1 cellular context compared by ENCODE assay signal in the genomic region with DNA sequence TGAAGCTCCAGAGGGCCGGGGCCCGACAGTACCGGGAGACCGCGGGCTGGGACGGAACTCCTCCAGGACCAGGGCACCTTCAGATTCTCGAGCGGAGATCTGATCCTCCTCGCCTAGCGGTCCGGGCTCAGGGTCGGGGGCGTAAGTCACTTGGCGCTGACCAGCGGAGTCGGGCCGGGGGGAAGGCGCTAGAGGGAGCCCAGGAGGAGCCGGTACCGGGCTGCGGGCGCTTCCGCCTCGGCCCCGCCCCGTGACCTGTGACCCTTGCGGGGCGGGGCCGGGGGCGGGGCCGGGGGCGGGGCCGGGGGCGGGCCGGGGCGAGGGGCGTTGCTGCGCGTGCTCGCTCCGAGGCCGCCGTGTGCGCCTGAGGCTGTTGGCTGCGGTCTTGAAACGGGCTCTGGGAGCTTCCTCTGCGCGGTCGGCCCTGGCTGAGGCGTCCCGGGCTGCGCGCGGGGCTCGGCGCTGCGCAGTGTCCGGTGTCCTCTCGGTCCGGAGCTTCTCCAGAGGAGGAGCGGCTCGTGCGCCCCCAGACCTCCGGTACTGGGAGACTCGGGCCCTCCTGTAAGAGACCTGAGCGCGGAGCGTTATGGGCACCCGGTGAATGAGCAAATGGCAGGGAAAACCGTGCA.
A peak's percentile ranks its signal among the peaks of the same experiment; 100 is the strongest.
TF ChIP-seq lines count a peak whose summit lies in the region.

Gene ARSA, minus strand, starts transcription at position 239 of the 629 bp plus-strand sequence. CDS start 373 bp downstream, outside the sequence.

TF ChIP-seq in HepG2, 621 proteins besides CTCF, POLR2A, EP300 and RAD21 (continued from another document and continues in another):
- TF ChIP-seq MLXIP (CRISPR knock-in tag; IDR thresholded peaks at IDR 0.05; ENCODE audit: borderline replicate concordance) (no peak), ZNF264 (CRISPR knock-in tag; IDR thresholded peaks at IDR 0.05) (0 out of 2 replicates have a peak, but pooled peaks have one; percentile 25), MIXL1 (CRISPR knock-in tag; IDR thresholded peaks at IDR 0.05) (no peak), SAFB2 (CRISPR knock-in tag; IDR thresholded peaks at IDR 0.05; ENCODE audit: borderline replicate concordance, low read depth) (no peak), ZNF101 (CRISPR knock-in tag; IDR thresholded peaks at IDR 0.05; ENCODE audit: borderline replicate concordance, low read depth) (no peak), ZSCAN12 (CRISPR knock-in tag; IDR thresholded peaks at IDR 0.05) (0 out of 2 replicates have a peak, but pooled peaks have one; percentile 27), ARID2 (CRISPR knock-in tag; IDR thresholded peaks at IDR 0.05; ENCODE audit: borderline replicate concordance) (no peak), ATF4 (CRISPR knock-in tag; IDR thresholded peaks at IDR 0.05) (no peak), SMAD1 (CRISPR knock-in tag; IDR thresholded peaks at IDR 0.05; ENCODE audit: borderline replicate concordance, low read depth) (0 out of 2 replicates have a peak, but pooled peaks have one; percentile 19), ZNF784 (CRISPR knock-in tag; IDR thresholded peaks at IDR 0.05; ENCODE audit: borderline replicate concordance) (no peak), ZNF331 (CRISPR knock-in tag; IDR thresholded peaks at IDR 0.05) (peak; percentile 12; the same call in 1 of the 2 replicates), MEF2D (CRISPR knock-in tag; IDR thresholded peaks at IDR 0.05) (no peak), CSRNP1 (CRISPR knock-in tag; IDR thresholded peaks at IDR 0.05) (0 out of 2 replicates have a peak, but pooled peaks have one; percentile 22), GTF3A (CRISPR knock-in tag; conservative IDR thresholded peaks at IDR 0.05) (no peak), U2AF1 (optimal IDR thresholded peaks at IDR 0.05; ENCODE audit: low read depth, low read length) (no peak), ZKSCAN5 (CRISPR knock-in tag; IDR thresholded peaks at IDR 0.05) (no peak), EEA1 (CRISPR knock-in tag; IDR thresholded peaks at IDR 0.05; ENCODE audit: borderline replicate concordance) (no peak), ZNF547 (CRISPR knock-in tag; IDR thresholded peaks at IDR 0.05) (0 out of 2 replicates have a peak, but pooled peaks have one; percentile 18), SP4 (CRISPR knock-in tag; IDR thresholded peaks at IDR 0.05) (0 out of 2 replicates have a peak, but pooled peaks have one; percentile 2), JUNB (CRISPR knock-in tag; IDR thresholded peaks at IDR 0.05; ENCODE audit: borderline replicate concordance) (no peak), TGIF2 (CRISPR knock-in tag; IDR thresholded peaks at IDR 0.05) (no peak)
- TF ChIP-seq, protein P1, sequence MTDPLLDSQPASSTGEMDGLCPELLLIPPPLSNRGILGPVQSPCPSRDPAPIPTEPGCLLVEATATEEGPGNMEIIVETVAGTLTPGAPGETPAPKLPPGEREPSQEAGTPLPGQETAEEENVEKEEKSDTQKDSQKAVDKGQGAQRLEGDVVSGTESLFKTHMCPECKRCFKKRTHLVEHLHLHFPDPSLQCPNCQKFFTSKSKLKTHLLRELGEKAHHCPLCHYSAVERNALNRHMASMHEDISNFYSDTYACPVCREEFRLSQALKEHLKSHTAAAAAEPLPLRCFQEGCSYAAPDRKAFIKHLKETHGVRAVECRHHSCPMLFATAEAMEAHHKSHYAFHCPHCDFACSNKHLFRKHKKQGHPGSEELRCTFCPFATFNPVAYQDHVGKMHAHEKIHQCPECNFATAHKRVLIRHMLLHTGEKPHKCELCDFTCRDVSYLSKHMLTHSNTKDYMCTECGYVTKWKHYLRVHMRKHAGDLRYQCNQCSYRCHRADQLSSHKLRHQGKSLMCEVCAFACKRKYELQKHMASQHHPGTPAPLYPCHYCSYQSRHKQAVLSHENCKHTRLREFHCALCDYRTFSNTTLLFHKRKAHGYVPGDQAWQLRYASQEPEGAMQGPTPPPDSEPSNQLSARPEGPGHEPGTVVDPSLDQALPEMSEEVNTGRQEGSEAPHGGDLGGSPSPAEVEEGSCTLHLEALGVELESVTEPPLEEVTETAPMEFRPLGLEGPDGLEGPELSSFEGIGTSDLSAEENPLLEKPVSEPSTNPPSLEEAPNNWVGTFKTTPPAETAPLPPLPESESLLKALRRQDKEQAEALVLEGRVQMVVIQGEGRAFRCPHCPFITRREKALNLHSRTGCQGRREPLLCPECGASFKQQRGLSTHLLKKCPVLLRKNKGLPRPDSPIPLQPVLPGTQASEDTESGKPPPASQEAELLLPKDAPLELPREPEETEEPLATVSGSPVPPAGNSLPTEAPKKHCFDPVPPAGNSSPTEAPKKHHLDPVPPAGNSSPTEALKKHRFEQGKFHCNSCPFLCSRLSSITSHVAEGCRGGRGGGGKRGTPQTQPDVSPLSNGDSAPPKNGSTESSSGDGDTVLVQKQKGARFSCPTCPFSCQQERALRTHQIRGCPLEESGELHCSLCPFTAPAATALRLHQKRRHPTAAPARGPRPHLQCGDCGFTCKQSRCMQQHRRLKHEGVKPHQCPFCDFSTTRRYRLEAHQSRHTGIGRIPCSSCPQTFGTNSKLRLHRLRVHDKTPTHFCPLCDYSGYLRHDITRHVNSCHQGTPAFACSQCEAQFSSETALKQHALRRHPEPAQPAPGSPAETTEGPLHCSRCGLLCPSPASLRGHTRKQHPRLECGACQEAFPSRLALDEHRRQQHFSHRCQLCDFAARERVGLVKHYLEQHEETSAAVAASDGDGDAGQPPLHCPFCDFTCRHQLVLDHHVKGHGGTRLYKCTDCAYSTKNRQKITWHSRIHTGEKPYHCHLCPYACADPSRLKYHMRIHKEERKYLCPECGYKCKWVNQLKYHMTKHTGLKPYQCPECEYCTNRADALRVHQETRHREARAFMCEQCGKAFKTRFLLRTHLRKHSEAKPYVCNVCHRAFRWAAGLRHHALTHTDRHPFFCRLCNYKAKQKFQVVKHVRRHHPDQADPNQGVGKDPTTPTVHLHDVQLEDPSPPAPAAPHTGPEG (CRISPR knock-in tag; IDR thresholded peaks at IDR 0.05) = no peak
- TF ChIP-seq, protein P2, sequence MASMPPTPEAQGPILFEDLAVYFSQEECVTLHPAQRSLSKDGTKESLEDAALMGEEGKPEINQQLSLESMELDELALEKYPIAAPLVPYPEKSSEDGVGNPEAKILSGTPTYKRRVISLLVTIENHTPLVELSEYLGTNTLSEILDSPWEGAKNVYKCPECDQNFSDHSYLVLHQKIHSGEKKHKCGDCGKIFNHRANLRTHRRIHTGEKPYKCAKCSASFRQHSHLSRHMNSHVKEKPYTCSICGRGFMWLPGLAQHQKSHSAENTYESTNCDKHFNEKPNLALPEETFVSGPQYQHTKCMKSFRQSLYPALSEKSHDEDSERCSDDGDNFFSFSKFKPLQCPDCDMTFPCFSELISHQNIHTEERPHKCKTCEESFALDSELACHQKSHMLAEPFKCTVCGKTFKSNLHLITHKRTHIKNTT (CRISPR knock-in tag; IDR thresholded peaks at IDR 0.05) = no peak
- TF ChIP-seq, protein P3, sequence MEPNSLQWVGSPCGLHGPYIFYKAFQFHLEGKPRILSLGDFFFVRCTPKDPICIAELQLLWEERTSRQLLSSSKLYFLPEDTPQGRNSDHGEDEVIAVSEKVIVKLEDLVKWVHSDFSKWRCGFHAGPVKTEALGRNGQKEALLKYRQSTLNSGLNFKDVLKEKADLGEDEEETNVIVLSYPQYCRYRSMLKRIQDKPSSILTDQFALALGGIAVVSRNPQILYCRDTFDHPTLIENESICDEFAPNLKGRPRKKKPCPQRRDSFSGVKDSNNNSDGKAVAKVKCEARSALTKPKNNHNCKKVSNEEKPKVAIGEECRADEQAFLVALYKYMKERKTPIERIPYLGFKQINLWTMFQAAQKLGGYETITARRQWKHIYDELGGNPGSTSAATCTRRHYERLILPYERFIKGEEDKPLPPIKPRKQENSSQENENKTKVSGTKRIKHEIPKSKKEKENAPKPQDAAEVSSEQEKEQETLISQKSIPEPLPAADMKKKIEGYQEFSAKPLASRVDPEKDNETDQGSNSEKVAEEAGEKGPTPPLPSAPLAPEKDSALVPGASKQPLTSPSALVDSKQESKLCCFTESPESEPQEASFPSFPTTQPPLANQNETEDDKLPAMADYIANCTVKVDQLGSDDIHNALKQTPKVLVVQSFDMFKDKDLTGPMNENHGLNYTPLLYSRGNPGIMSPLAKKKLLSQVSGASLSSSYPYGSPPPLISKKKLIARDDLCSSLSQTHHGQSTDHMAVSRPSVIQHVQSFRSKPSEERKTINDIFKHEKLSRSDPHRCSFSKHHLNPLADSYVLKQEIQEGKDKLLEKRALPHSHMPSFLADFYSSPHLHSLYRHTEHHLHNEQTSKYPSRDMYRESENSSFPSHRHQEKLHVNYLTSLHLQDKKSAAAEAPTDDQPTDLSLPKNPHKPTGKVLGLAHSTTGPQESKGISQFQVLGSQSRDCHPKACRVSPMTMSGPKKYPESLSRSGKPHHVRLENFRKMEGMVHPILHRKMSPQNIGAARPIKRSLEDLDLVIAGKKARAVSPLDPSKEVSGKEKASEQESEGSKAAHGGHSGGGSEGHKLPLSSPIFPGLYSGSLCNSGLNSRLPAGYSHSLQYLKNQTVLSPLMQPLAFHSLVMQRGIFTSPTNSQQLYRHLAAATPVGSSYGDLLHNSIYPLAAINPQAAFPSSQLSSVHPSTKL (CRISPR knock-in tag; IDR thresholded peaks at IDR 0.05) = no peak
- TF ChIP-seq, protein P4, sequence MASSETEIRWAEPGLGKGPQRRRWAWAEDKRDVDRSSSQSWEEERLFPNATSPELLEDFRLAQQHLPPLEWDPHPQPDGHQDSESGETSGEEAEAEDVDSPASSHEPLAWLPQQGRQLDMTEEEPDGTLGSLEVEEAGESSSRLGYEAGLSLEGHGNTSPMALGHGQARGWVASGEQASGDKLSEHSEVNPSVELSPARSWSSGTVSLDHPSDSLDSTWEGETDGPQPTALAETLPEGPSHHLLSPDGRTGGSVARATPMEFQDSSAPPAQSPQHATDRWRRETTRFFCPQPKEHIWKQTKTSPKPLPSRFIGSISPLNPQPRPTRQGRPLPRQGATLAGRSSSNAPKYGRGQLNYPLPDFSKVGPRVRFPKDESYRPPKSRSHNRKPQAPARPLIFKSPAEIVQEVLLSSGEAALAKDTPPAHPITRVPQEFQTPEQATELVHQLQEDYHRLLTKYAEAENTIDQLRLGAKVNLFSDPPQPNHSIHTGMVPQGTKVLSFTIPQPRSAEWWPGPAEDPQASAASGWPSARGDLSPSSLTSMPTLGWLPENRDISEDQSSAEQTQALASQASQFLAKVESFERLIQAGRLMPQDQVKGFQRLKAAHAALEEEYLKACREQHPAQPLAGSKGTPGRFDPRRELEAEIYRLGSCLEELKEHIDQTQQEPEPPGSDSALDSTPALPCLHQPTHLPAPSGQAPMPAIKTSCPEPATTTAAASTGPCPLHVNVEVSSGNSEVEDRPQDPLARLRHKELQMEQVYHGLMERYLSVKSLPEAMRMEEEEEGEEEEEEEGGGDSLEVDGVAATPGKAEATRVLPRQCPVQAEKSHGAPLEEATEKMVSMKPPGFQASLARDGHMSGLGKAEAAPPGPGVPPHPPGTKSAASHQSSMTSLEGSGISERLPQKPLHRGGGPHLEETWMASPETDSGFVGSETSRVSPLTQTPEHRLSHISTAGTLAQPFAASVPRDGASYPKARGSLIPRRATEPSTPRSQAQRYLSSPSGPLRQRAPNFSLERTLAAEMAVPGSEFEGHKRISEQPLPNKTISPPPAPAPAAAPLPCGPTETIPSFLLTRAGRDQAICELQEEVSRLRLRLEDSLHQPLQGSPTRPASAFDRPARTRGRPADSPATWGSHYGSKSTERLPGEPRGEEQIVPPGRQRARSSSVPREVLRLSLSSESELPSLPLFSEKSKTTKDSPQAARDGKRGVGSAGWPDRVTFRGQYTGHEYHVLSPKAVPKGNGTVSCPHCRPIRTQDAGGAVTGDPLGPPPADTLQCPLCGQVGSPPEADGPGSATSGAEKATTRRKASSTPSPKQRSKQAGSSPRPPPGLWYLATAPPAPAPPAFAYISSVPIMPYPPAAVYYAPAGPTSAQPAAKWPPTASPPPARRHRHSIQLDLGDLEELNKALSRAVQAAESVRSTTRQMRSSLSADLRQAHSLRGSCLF (CRISPR knock-in tag; IDR thresholded peaks at IDR 0.05; ENCODE audit: borderline replicate concordance) = no peak
